Comparison of ENCODE assay signal across 1 cellular context in genomic region chrX:54495814-54496516, GRCh38.
TF ChIP-seq lines count a peak whose summit lies in the region.

TSS of gene FGD1 (minus strand) at chrX:54496234. CDS start at chrX:54495432, 802 bp downstream.

TF ChIP-seq in endothelial cell of umbilical vein, 7 proteins besides CTCF, POLR2A, EP300 and RAD21 (continued from another document):
- no peak for TF ChIP-seq MAX (IDR thresholded peaks at IDR 0.05; ENCODE audit: insufficient read depth, insufficient read length)
- no peak for TF ChIP-seq FOS (IDR thresholded peaks at IDR 0.05; ENCODE audit: borderline replicate concordance, insufficient read depth, low read length)
